In genomic region chr10:83917519-83918506, GRCh38 we compare ENCODE assay signal across 8 cellular contexts.
DNase-seq lines count a peak whose midpoint lies in the region; ATAC-seq and TF ChIP-seq lines count a peak whose summit lies in the region.

No MANE protein-coding gene starts in this region.

- H3K9ac ChIP-seq in OCI-LY1 (ENCODE audit: low read length), result no peak overlapping the region

- no peaks in the 10 kb centered on the region for H3K4me1 ChIP-seq in OCI-LY1 (ENCODE audit: insufficient read depth, low read length, severe bottlenecking)
- H3K4me1 ChIP-seq in suprapubic skin, result peaks cover 8% of the 10 kb centered on the region

- no peaks in the 10 kb centered on the region for H4K20me1 ChIP-seq in OCI-LY1 (ENCODE audit: insufficient read depth, low read length)

- H3K9me3 ChIP-seq in OCI-LY1 (ENCODE audit: low read length) (no peaks in the 10 kb centered on the region), suprapubic skin (no peaks in the 10 kb centered on the region)

- WGBS in suprapubic skin, result 34% methylated on average over 16 of the region's 17 CpGs

- 0 out of 2 replicates have a peak, but pooled peaks have one; percentile 13 for TF ChIP-seq CTCF in OCI-LY1 (IDR thresholded peaks at IDR 0.05; ENCODE audit: low read length)
- TF ChIP-seq CTCF in suprapubic skin (IDR thresholded peaks at IDR 0.05), result peak in 1 of 2 donors; percentile 12

- H3K27ac ChIP-seq in OCI-LY1 (ENCODE audit: low read depth, low read length, poor library complexity, severe bottlenecking) (no peak overlapping the region), suprapubic skin (no peak overlapping the region)

- H3K4me3 ChIP-seq in OCI-LY1 (ENCODE audit: low read depth, low read length, poor library complexity, severe bottlenecking) (no peak overlapping the region), suprapubic skin (no peak overlapping the region)

- H3F3A ChIP-seq in OCI-LY1 (ENCODE audit: insufficient read depth, low read length), result no peaks in the 10 kb centered on the region

- DNase-seq in left colon, result peak in 1 of 2 donors; percentile 16
- no peak for DNase-seq in suprapubic skin (ENCODE audit: low spot score in 2 of 2)
- DNase-seq in erythroblast (lab: John Stamatoyannopoulos, UW), result no peak
- no peak for DNase-seq in T1000 (lab: John Stamatoyannopoulos, UW)
- no peak for DNase-seq in activated T-cell treated with anti-CD3 and anti-CD28 coated beads, Interleukin-2, amount 50 U/mL, for 1 hour

- no peak for TF ChIP-seq EP300 in suprapubic skin (IDR thresholded peaks at IDR 0.05)

- no peak overlapping the region for H2AFZ ChIP-seq in OCI-LY1 (ENCODE audit: low read length)

- TF ChIP-seq POLR2A in suprapubic skin (IDR thresholded peaks at IDR 0.05) (no peak), erythroblast (IDR thresholded peaks at IDR 0.05; ENCODE audit: low read length) (no peak)

- peak; percentile 94 for ATAC-seq in GM18907 (IDR thresholded peaks at IDR 0.05; ENCODE audit: unreplicated experiment)
- peak; percentile 97 for ATAC-seq in HG02759 (IDR thresholded peaks at IDR 0.05; ENCODE audit: unreplicated experiment)
- ATAC-seq in left colon, result peak; percentile 48

- no peaks in the 10 kb centered on the region for H3K79me2 ChIP-seq in OCI-LY1 (ENCODE audit: insufficient read depth, low read length)

- no peaks in the 10 kb centered on the region for H3K9me2 ChIP-seq in OCI-LY1 (ENCODE audit: low read depth, low read length)

- H3K27me3 ChIP-seq in OCI-LY1 (ENCODE audit: insufficient read depth, low read length) (no peaks in the 10 kb centered on the region), suprapubic skin (no peaks in the 10 kb centered on the region)

- intact Hi-C loops in left colon (cut with DNase I, micrococcal nuclease), result no loop called here

- no peaks in the 10 kb centered on the region for H3K36me3 ChIP-seq in OCI-LY1 (ENCODE audit: insufficient read depth, low read length)
- H3K36me3 ChIP-seq in suprapubic skin, result no peaks in the 10 kb centered on the region

- no peak overlapping the region for H3K4me2 ChIP-seq in OCI-LY1 (ENCODE audit: low read length)
